18 cellular contexts compared by ENCODE assay signal in genomic region chr17:75481194-75482059, GRCh38. TPM values are rescaled to one million over a fixed set of nuclear protein-coding genes. Genes with fewer than 3 reads are reported as not detected.
A peak's percentile ranks its signal among the peaks of the same experiment; 100 is the strongest.
DNase-seq lines count a peak whose midpoint lies in the region; ATAC-seq, FAIRE-seq and TF ChIP-seq lines count a peak whose summit lies in the region.
"Had no signal": no experiment of that assay in that cellular context is flagged by ENCODE, and none has a peak within 500 bp of the region (broad histone marks: within the 10 kb centered on the region; RNA-seq: fewer than 3 reads in every experiment).

No MANE protein-coding gene starts in this region.

- H3F3A ChIP-seq in GM23338 (replicated peaks; ENCODE audit: low read depth) = no peaks in the 10 kb centered on the region

- H3K36me3 Mint-ChIP-seq in GM23338 (ENCODE audit: low read depth) = peaks cover 2% of the 10 kb centered on the region; the same call in 1 of the 3 replicates

- no peak for FAIRE-seq in kidney (lab: Jason Lieb, UNC)
- FAIRE-seq: keratinocyte had no signal

- 76% methylated on average over 9 of the region's 13 CpGs for WGBS in suprapubic skin

- H3K9me3 ChIP-seq in kidney (ENCODE audit: control insufficient read depth in 1 of 2, low read length in 2 of 2) (no peaks in the 10 kb centered on the region), skeletal muscle tissue (ENCODE audit: control insufficient read depth in 3 of 3, low read length in 3 of 3) (no peaks in the 10 kb centered on the region), suprapubic skin (no peaks in the 10 kb centered on the region)
- H3K9me3 ChIP-seq: BE2C, heart left ventricle, thoracic aorta had no signal

- peak; percentile 13 for ATAC-seq in GM23338
- ATAC-seq in GM18505 (IDR thresholded peaks at IDR 0.05; ENCODE audit: unreplicated experiment) = no peak
- no peak for ATAC-seq in HG02642 (IDR thresholded peaks at IDR 0.05; ENCODE audit: poor library complexity, unreplicated experiment)
- ATAC-seq: heart left ventricle had no signal

- TF ChIP-seq EP300 in suprapubic skin (IDR thresholded peaks at IDR 0.05) = no peak

- H3K27me3 ChIP-seq in GM23338 (ENCODE audit: insufficient read depth) (no peaks in the 10 kb centered on the region), skeletal muscle tissue (ENCODE audit: control insufficient read depth in 3 of 3, insufficient read depth in 3 of 3, low read length in 3 of 3) (no peaks in the 10 kb centered on the region), suprapubic skin (no peaks in the 10 kb centered on the region)
- H3K27me3 ChIP-seq: BE2C, heart left ventricle had no signal

- no peaks in the 10 kb centered on the region for H3K9me3 Mint-ChIP-seq in GM23338

- intact Hi-C loops in kidney (cut with DNase I) = no loop called here

- TF ChIP-seq POLR2A in suprapubic skin (IDR thresholded peaks at IDR 0.05) (no peak), GM18505 (IDR thresholded peaks at IDR 0.05; ENCODE audit: borderline replicate concordance, extremely low read depth, insufficient read depth, insufficient read length) (no peak)

- no peaks in the 10 kb centered on the region; the same call in 1 of the 2 replicates for H4K20me1 ChIP-seq in GM23338 (replicated peaks; ENCODE audit: insufficient read depth)

- no peaks in the 10 kb centered on the region for H3K9me2 ChIP-seq in GM23338 (ENCODE audit: insufficient read depth)

- no peak overlapping the region for H2AFZ ChIP-seq in GM23338

- no peak overlapping the region for H3K27ac ChIP-seq in GM23338 (ENCODE audit: low read depth)
- peak overlapping the region; percentile 22 for H3K27ac ChIP-seq in RWPE1
- H3K27ac ChIP-seq in kidney (ENCODE audit: low read depth in 2 of 2, low read length in 2 of 2) = no peak overlapping the region
- H3K27ac ChIP-seq in skeletal muscle tissue (ENCODE audit: low read depth, low read length) = peak overlapping the region; percentile 36
- no peak overlapping the region for H3K27ac ChIP-seq in suprapubic skin
- H3K27ac ChIP-seq: thoracic aorta had no signal

- TF ChIP-seq CTCF in GM23338 (conservative IDR thresholded peaks at IDR 0.05; ENCODE audit: low read depth in 2 of 2) (no peak), RWPE1 (conservative IDR thresholded peaks at IDR 0.05; ENCODE audit: low read depth) (no peak), kidney (IDR thresholded peaks at IDR 0.05; ENCODE audit: borderline replicate concordance, extremely low read depth, insufficient read depth) (no peak), suprapubic skin (IDR thresholded peaks at IDR 0.05) (no peak)

- H3K9ac ChIP-seq in kidney (ENCODE audit: low read length in 2 of 2) = no peak overlapping the region
- peak overlapping the region in 2 of 3 donors; percentile 53 to 57 for H3K9ac ChIP-seq in skeletal muscle tissue (ENCODE audit: low read depth in 1 of 3, low read length in 3 of 3)

- H3K4me3 ChIP-seq in GM23338 (no peak overlapping the region), kidney (ENCODE audit: low read length in 2 of 2) (no peak overlapping the region), skeletal muscle tissue (ENCODE audit: low read length in 3 of 3) (no peak overlapping the region), suprapubic skin (no peak overlapping the region)
- H3K4me3 ChIP-seq: heart left ventricle, thoracic aorta had no signal

- no peak overlapping the region for H3K4me3 Mint-ChIP-seq in GM23338

- H3K4me2 ChIP-seq in GM23338 = no peak overlapping the region

- H3K79me2 ChIP-seq in GM23338 (replicated peaks; ENCODE audit: insufficient read depth) = no peaks in the 10 kb centered on the region

- H3K4me1 ChIP-seq in GM23338 (ENCODE audit: insufficient read depth) (peaks cover 5% of the 10 kb centered on the region; the same call in 1 of the 2 replicates), kidney (ENCODE audit: control insufficient read depth in 1 of 2, insufficient read depth in 1 of 2, low read depth in 1 of 2, low read length in 2 of 2) (peaks cover 10 to 26% of the 10 kb centered on the region in 2 donors), skeletal muscle tissue (ENCODE audit: control insufficient read depth in 3 of 3, insufficient read depth in 3 of 3, low read length in 3 of 3) (peaks cover 73 to 84% (median 78%) of the 10 kb centered on the region in 3 donors), suprapubic skin (peaks cover 24% of the 10 kb centered on the region)
- H3K4me1 ChIP-seq: BE2C had no signal

- DNase-seq in GM23338 (ENCODE audit: low spot score) (no peak), RWPE1 (ENCODE audit: low spot score) (no peak), kidney (peak; percentile 48), suprapubic skin (ENCODE audit: low spot score in 2 of 2) (no peak)
- DNase-seq: activated CD8-positive, alpha-beta memory T cell treated with anti-CD3 and anti-CD28 coated beads for 24 hours; activated effector memory CD4-positive, alpha-beta T cell treated with Interleukin-2 at 50 U/mL for 16 hours; BE2C; cortex of kidney; NCI-H146; NCI-H226; OCI-M1 had no signal

- H3K27me3 Mint-ChIP-seq in GM23338 (ENCODE audit: insufficient read depth, low read depth, poor library complexity) = peaks cover 14% of the 10 kb centered on the region
- H3K27me3 Mint-ChIP-seq: progenitor cell of endocrine pancreas had no signal

- POLR2A ChIA-PET in RWPE1 (lab: Yijun Ruan, JAX; ENCODE audit: low non-redundant PET) = no interaction called here

- peaks cover 7% of the 10 kb centered on the region for H3K4me1 Mint-ChIP-seq in GM23338

- H3K36me3 ChIP-seq in GM23338 (ENCODE audit: insufficient read depth) (no peaks in the 10 kb centered on the region), kidney (ENCODE audit: control insufficient read depth in 1 of 2, insufficient read depth in 2 of 2, low read length in 2 of 2) (peaks cover 0 to 5% of the 10 kb centered on the region in 2 donors), skeletal muscle tissue (ENCODE audit: control insufficient read depth in 3 of 3, insufficient read depth in 3 of 3, low read length in 3 of 3) (peaks cover 0 to 4% (median 2%) of the 10 kb centered on the region in 3 donors), suprapubic skin (peaks cover 5% of the 10 kb centered on the region)
- H3K36me3 ChIP-seq: thoracic aorta had no signal

- H3K27ac Mint-ChIP-seq in GM23338 = peak overlapping the region; percentile 62
- H3K27ac Mint-ChIP-seq: progenitor cell of endocrine pancreas had no signal

- CTCF ChIA-PET in RWPE1 (lab: Yijun Ruan, JAX) = interaction anchor here (0.5 to 0.7 kb wide), 3 partner anchors 23 to 58 kb away, joined by 3 to 5 read pairs (median 3); no protein-coding TSS in a partner anchor

TF ChIP-seq in GM23338, 12 proteins besides CTCF, POLR2A, EP300 and RAD21 (continues in another document):
- TF ChIP-seq CREB1 (CRISPR knock-in tag; IDR thresholded peaks at IDR 0.05; ENCODE audit: low read depth) (no peak), ZNF331 (CRISPR knock-in tag; IDR thresholded peaks at IDR 0.05; ENCODE audit: low read depth) (no peak), ZNF114 (CRISPR knock-in tag; IDR thresholded peaks at IDR 0.05) (no peak), STAT1 (IDR thresholded peaks at IDR 0.05; ENCODE audit: unreplicated experiment) (no peak), EZH2phosphoT487 (IDR thresholded peaks at IDR 0.05; ENCODE audit: unreplicated experiment) (no peak), NANOG (IDR thresholded peaks at IDR 0.05; ENCODE audit: borderline replicate concordance) (no peak), EZH2 (IDR thresholded peaks at IDR 0.05; ENCODE audit: low read depth, unreplicated experiment) (no peak)

RNA-seq across cellular contexts. Expression of gene TMEM94, which starts 25.0 kb away (rescaled TPM):
- 36.6 and 66.0 TPM in 2 replicates for total RNA-seq in GM23338 (2014; rRNA removed; shearing (Covaris generic))
- polyA plus RNA-seq in GM23338 (2016; fragmentation: Nextera tagmentation; extraction: Ambion mirVana) (21.9 and 24.0 TPM in 2 replicates), kidney (ENCODE audit: insufficient read depth, low read depth, low replicate concordance) (49.6 TPM)
- total RNA-seq in kidney (82.6 TPM), skeletal muscle tissue (18.3 TPM), suprapubic skin (100 to 1,000 TPM in 1 of 4 donors, 10 to 100 TPM in 3; 50.0 to 147 (median 81.7) TPM)

RNA-seq across cellular contexts. Expression of gene CASKIN2, which starts 33.9 kb away (rescaled TPM):
- total RNA-seq in GM23338 (2014; rRNA removed; shearing (Covaris generic)) = 17.7 and 21.5 TPM in 2 replicates
- polyA plus RNA-seq in GM23338 (2016; fragmentation: Nextera tagmentation; extraction: Ambion mirVana) (4.7 and 4.9 TPM in 2 replicates), kidney (ENCODE audit: insufficient read depth, low read depth, low replicate concordance) (25.0 TPM)
- total RNA-seq in kidney (98.6 TPM), skeletal muscle tissue (8.9 TPM), suprapubic skin (10 to 100 TPM; 18.7 to 25.1 (median 22.1) TPM)

RNA-seq across cellular contexts. Expression of gene TSEN54, which starts 34.9 kb away (rescaled TPM):
- total RNA-seq in GM23338 (2014; rRNA removed; shearing (Covaris generic)) = 61.9 and 62.5 TPM in 2 replicates
- polyA plus RNA-seq in GM23338 (2016; fragmentation: Nextera tagmentation; extraction: Ambion mirVana) = 45.9 and 48.2 TPM in 2 replicates
- 25.8 TPM for total RNA-seq in kidney
- 33.8 TPM for polyA plus RNA-seq in kidney (ENCODE audit: insufficient read depth, low read depth, low replicate concordance)
- total RNA-seq in skeletal muscle tissue = 15.7 TPM
- 10 to 100 TPM; 53.9 to 73.5 (median 62.9) TPM for total RNA-seq in suprapubic skin

RNA-seq across cellular contexts. Expression of gene LLGL2, which starts 44.1 kb away (rescaled TPM):
- total RNA-seq in GM23338 (2014; rRNA removed; shearing (Covaris generic)) = 63.9 and 78.5 TPM in 2 replicates
- polyA plus RNA-seq in GM23338 (2016; fragmentation: Nextera tagmentation; extraction: Ambion mirVana) (62.5 and 71.9 TPM in 2 replicates), kidney (ENCODE audit: insufficient read depth, low read depth, low replicate concordance) (181 TPM)
- total RNA-seq in kidney (262 TPM), skeletal muscle tissue (4.7 TPM), suprapubic skin (100 to 1,000 TPM in 1 of 4 donors, 10 to 100 TPM in 3; 75.3 to 114 (median 78.4) TPM)

Comparison
In these comparisons a context has a peak if more than half of its experiments do, and no peak if none do; other contexts are left out.
1. H3K27ac ChIP-seq: peak in RWPE1 (single experiment) and skeletal muscle tissue (single experiment); none in GM23338 (single experiment), kidney (0 of 2) and suprapubic skin (single experiment).
2. H3K9ac ChIP-seq: peak in skeletal muscle tissue (2 of 3); none in kidney (0 of 2).